1 cellular context compared by ENCODE assay signal in the genomic region with DNA sequence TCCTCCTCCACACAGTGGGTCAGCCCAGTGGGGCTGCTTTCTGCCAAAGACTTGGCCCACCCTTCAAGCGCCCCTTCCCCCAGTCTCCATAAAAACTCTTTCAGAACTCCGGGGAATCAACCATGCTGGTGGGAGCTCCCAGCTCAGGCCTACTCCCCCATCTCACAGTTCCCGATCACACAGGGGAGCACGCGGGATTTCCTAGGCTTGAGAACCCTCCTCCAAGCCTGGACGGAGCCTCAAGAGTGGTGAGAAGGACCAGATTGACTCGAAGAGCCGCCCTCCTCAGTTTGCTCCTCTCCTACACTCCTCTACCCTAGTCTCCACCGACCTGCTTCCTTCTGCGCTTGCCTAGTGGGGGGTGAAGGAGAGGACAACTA.
TF ChIP-seq lines count a peak whose summit lies in the region.

No MANE protein-coding gene starts in this region.

TF ChIP-seq in GM23338, 12 proteins besides CTCF, POLR2A, EP300 and RAD21 (continued from another document):
- TF ChIP-seq, protein P1, sequence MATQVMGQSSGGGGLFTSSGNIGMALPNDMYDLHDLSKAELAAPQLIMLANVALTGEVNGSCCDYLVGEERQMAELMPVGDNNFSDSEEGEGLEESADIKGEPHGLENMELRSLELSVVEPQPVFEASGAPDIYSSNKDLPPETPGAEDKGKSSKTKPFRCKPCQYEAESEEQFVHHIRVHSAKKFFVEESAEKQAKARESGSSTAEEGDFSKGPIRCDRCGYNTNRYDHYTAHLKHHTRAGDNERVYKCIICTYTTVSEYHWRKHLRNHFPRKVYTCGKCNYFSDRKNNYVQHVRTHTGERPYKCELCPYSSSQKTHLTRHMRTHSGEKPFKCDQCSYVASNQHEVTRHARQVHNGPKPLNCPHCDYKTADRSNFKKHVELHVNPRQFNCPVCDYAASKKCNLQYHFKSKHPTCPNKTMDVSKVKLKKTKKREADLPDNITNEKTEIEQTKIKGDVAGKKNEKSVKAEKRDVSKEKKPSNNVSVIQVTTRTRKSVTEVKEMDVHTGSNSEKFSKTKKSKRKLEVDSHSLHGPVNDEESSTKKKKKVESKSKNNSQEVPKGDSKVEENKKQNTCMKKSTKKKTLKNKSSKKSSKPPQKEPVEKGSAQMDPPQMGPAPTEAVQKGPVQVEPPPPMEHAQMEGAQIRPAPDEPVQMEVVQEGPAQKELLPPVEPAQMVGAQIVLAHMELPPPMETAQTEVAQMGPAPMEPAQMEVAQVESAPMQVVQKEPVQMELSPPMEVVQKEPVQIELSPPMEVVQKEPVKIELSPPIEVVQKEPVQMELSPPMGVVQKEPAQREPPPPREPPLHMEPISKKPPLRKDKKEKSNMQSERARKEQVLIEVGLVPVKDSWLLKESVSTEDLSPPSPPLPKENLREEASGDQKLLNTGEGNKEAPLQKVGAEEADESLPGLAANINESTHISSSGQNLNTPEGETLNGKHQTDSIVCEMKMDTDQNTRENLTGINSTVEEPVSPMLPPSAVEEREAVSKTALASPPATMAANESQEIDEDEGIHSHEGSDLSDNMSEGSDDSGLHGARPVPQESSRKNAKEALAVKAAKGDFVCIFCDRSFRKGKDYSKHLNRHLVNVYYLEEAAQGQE (IDR thresholded peaks at IDR 0.05; ENCODE audit: unreplicated experiment), result no peak
- TF ChIP-seq JUNB (IDR thresholded peaks at IDR 0.05; ENCODE audit: unreplicated experiment), result no peak
